ENCODE assay signal across 10 cellular contexts in the genomic region with DNA sequence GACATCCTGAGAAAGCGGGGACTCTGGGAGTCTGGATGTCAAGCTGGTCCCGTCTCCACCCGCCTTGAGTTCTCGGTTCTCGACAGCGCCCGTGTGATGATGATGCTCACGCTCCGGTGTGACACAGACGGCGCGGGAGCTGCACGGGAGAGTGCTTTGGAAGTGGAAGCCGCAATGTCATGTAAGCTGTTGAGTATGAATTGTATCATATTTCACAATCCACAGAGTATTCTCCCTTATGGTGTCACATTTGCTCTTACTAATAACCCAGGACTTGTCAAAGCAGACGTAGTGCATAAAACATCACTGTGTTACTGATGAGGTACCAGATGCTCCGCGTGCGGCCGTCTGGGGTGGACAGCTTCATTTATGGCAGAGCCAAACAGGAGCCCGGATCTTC.
DNase-seq lines count a peak whose midpoint lies in the region; ATAC-seq and TF ChIP-seq lines count a peak whose summit lies in the region.
"Had no signal": no experiment of that assay in that cellular context is flagged by ENCODE, and none has a peak within 500 bp of the region (broad histone marks: within the 10 kb centered on the region; RNA-seq: fewer than 3 reads in every experiment).

No MANE protein-coding gene starts in this region.

- peaks cover 41% of the 10 kb centered on the region for H3K36me3 Mint-ChIP-seq in activated T-cell treated with anti-CD3 and anti-CD28 coated beads, Interleukin-2, amount 50 U/mL, for 4 hours (ENCODE audit: insufficient read depth)

- H3K9me3 ChIP-seq in esophagus squamous epithelium: no peaks in the 10 kb centered on the region
- H3K9me3 ChIP-seq: BE2C had no signal

- intact Hi-C loops in esophagus squamous epithelium (cut with DNase I): no loop called here

- peaks cover 4 to 23% (median 4%) of the 10 kb centered on the region in 3 donors for H3K4me1 ChIP-seq in esophagus squamous epithelium

- peak overlapping the region; percentile 62 for H3K4me3 Mint-ChIP-seq in activated T-cell treated with anti-CD3 and anti-CD28 coated beads, Interleukin-2, amount 50 U/mL, for 4 hours

- H3K27ac ChIP-seq in esophagus squamous epithelium (peak overlapping the region in 3 of 4 donors; percentile 70 to 76 (median 71)), substantia nigra (ENCODE audit: low read depth, low read length, poor library complexity, severe bottlenecking) (peak overlapping the region; percentile 89)

- H3K4me3 ChIP-seq in esophagus squamous epithelium: no peak overlapping the region

- 93 to 99% methylated on average over 17 to 18 of the region's 20 CpGs for WGBS in esophagus squamous epithelium, 2 donors

- H3K4me1 Mint-ChIP-seq in activated T-cell treated with anti-CD3 and anti-CD28 coated beads, Interleukin-2, amount 50 U/mL, for 4 hours (ENCODE audit: low read depth): peaks cover 50% of the 10 kb centered on the region

- H3K27me3 ChIP-seq in esophagus squamous epithelium: no peaks in the 10 kb centered on the region
- H3K27me3 ChIP-seq: BE2C had no signal

- no peak for TF ChIP-seq CTCF in esophagus squamous epithelium (IDR thresholded peaks at IDR 0.05)

- H3K27me3 Mint-ChIP-seq in activated T-cell treated with anti-CD3 and anti-CD28 coated beads, Interleukin-2, amount 50 U/mL, for 4 hours (ENCODE audit: low read depth): no peaks in the 10 kb centered on the region

- H3K36me3 ChIP-seq in esophagus squamous epithelium: peaks cover 0 to 55% (median 0%) of the 10 kb centered on the region in 3 donors
- H3K36me3 ChIP-seq: BE2C had no signal

- no peaks in the 10 kb centered on the region for H3K9me3 Mint-ChIP-seq in activated T-cell treated with anti-CD3 and anti-CD28 coated beads, Interleukin-2, amount 50 U/mL, for 4 hours

- no peak for TF ChIP-seq POLR2A in esophagus squamous epithelium (IDR thresholded peaks at IDR 0.05)

- DNase-seq in activated T-cell treated with anti-CD3 and anti-CD28 coated beads, Interleukin-2, amount 50 U/mL, for 4 hours: no peak
- no peak for DNase-seq in activated T-cell treated with anti-CD3 and anti-CD28 coated beads for 4 hours
- DNase-seq in NCI-H524 treated with DMSO at 0.1 percent for 48 hours (lab: John Stamatoyannopoulos, UW): peak; percentile 99
- DNase-seq in esophagus squamous epithelium (lab: John Stamatoyannopoulos, UW): no peak
- no peak for DNase-seq in substantia nigra (lab: John Stamatoyannopoulos, UW)
- no peak for DNase-seq in stimulated activated CD4-positive, alpha-beta T cell treated with anti-CD3 and anti-CD28 coated beads, Interleukin-1b, Interleukin-23, amount 100 ng/mL, for 48 hours
- no peak for DNase-seq in NOMO-1 treated with DMSO at 0.1 percent for 48 hours (lab: John Stamatoyannopoulos, UW; ENCODE audit: unreplicated experiment)

- ATAC-seq in activated T-cell treated with anti-CD3 and anti-CD28 coated beads, Interleukin-2, amount 50 U/mL, for 4 hours: peak; percentile 16 to 20
- ATAC-seq in GM18498 (IDR thresholded peaks at IDR 0.05; ENCODE audit: unreplicated experiment): no peak
- ATAC-seq: left lobe of liver had no signal
